ENCODE assay signal across 16 cellular contexts in genomic region chr14:69663322-69663686, GRCh38. TPM values are rescaled to one million over a fixed set of nuclear protein-coding genes. Genes with fewer than 3 reads are reported as not detected.
DNase-seq lines count a peak whose midpoint lies in the region; ATAC-seq and TF ChIP-seq lines count a peak whose summit lies in the region.
"Had no signal": no experiment of that assay in that cellular context is flagged by ENCODE, and none has a peak within 500 bp of the region (broad histone marks: within the 10 kb centered on the region; RNA-seq: fewer than 3 reads in every experiment).

No MANE protein-coding gene starts in this region.

- intact Hi-C loops in activated CD4-positive, alpha-beta memory T cell treated with anti-CD3 and anti-CD28 coated beads for 36 hours (cut with micrococcal nuclease) = no loop called here
- intact Hi-C loops in left lung (cut with DNase I) = no loop called here
- intact Hi-C loops in thyroid gland (cut with DNase I) = no loop called here

- H3K27ac Mint-ChIP-seq in activated T-cell treated with anti-CD3 and anti-CD28 coated beads, Interleukin-2, amount 50 U/mL, for 24 hours = peak overlapping the region; percentile 84
- peak overlapping the region; percentile 82 for H3K27ac Mint-ChIP-seq in activated CD4-positive, alpha-beta memory T cell treated with anti-CD3 and anti-CD28 coated beads for 36 hours
- H3K27ac Mint-ChIP-seq: activated naive CD8-positive, alpha-beta T cell treated with anti-CD3 and anti-CD28 coated beads, Interleukin-2, amount 10 ng/mL, durations not matched to agents 7 days and 5 days; endodermal cell had no signal

- H3K4me1 ChIP-seq in left lung (peaks cover 51 to 98% of the 10 kb centered on the region in 2 donors), thyroid gland (peaks cover 70 to 98% of the 10 kb centered on the region in 2 donors)

- H3K4me3 Mint-ChIP-seq in activated T-cell treated with anti-CD3 and anti-CD28 coated beads, Interleukin-2, amount 50 U/mL, for 24 hours = no peak overlapping the region
- H3K4me3 Mint-ChIP-seq in activated CD4-positive, alpha-beta memory T cell treated with anti-CD3 and anti-CD28 coated beads for 36 hours = no peak overlapping the region
- H3K4me3 Mint-ChIP-seq: activated naive CD8-positive, alpha-beta T cell treated with anti-CD3 and anti-CD28 coated beads, Interleukin-2, amount 10 ng/mL, durations not matched to agents 7 days and 5 days; endodermal cell had no signal

- no peak for TF ChIP-seq POLR2A in thyroid gland (IDR thresholded peaks at IDR 0.05)

- H3K36me3 Mint-ChIP-seq in activated T-cell treated with anti-CD3 and anti-CD28 coated beads, Interleukin-2, amount 50 U/mL, for 24 hours (ENCODE audit: low read depth) = peaks cover 95% of the 10 kb centered on the region
- peaks cover 52% of the 10 kb centered on the region for H3K36me3 Mint-ChIP-seq in activated CD4-positive, alpha-beta memory T cell treated with anti-CD3 and anti-CD28 coated beads for 36 hours

- H3K36me3 ChIP-seq in left lung (peaks cover 0 to 27% of the 10 kb centered on the region in 2 donors), thyroid gland (peaks cover 0 to 10% of the 10 kb centered on the region in 2 donors)

- no peaks in the 10 kb centered on the region for H3K27me3 Mint-ChIP-seq in activated T-cell treated with anti-CD3 and anti-CD28 coated beads, Interleukin-2, amount 50 U/mL, for 24 hours
- H3K27me3 Mint-ChIP-seq in activated CD4-positive, alpha-beta memory T cell treated with anti-CD3 and anti-CD28 coated beads for 36 hours = no peaks in the 10 kb centered on the region
- H3K27me3 Mint-ChIP-seq: activated naive CD8-positive, alpha-beta T cell treated with anti-CD3 and anti-CD28 coated beads, Interleukin-2, amount 10 ng/mL, durations not matched to agents 7 days and 5 days had no signal

- WGBS in thyroid gland, 2 donors = 22% methylated on average over 2 of the region's 2 CpGs

- POLR2A ChIA-PET in activated CD4-positive, alpha-beta memory T cell treated with anti-CD3 and anti-CD28 coated beads for 36 hours (lab: Charles Lee) = no interaction called here

- CTCF ChIA-PET in activated CD4-positive, alpha-beta memory T cell treated with anti-CD3 and anti-CD28 coated beads for 36 hours (lab: Charles Lee) = interaction anchor here (0.8 kb wide), 1 partner anchor 18 kb away, joined by 3 read pairs; no protein-coding TSS in a partner anchor

- H3K9me3 ChIP-seq in left lung = no peaks in the 10 kb centered on the region
- H3K9me3 ChIP-seq in thyroid gland = no peaks in the 10 kb centered on the region

- ATAC-seq in left lung (peak; percentile 30), GM18867 (IDR thresholded peaks at IDR 0.05; ENCODE audit: unreplicated experiment) (no peak)

- H3K27ac ChIP-seq in left lung (peak overlapping the region; percentile 59 to 75), thyroid gland (peak overlapping the region; percentile 82 to 95 (median 85))
- H3K27ac ChIP-seq: RWPE1 had no signal

- peaks cover 95% of the 10 kb centered on the region for H3K4me1 Mint-ChIP-seq in activated T-cell treated with anti-CD3 and anti-CD28 coated beads, Interleukin-2, amount 50 U/mL, for 24 hours (ENCODE audit: low read depth)
- peaks cover 97% of the 10 kb centered on the region for H3K4me1 Mint-ChIP-seq in activated CD4-positive, alpha-beta memory T cell treated with anti-CD3 and anti-CD28 coated beads for 36 hours (ENCODE audit: low read depth)

- H3K4me3 ChIP-seq in left lung (no peak overlapping the region), thyroid gland (replicated peaks in 1 of 3) (no peak overlapping the region)

- H3K27me3 ChIP-seq in left lung = no peaks in the 10 kb centered on the region
- no peaks in the 10 kb centered on the region for H3K27me3 ChIP-seq in thyroid gland

- peaks cover 3% of the 10 kb centered on the region for H3K9me3 Mint-ChIP-seq in activated T-cell treated with anti-CD3 and anti-CD28 coated beads, Interleukin-2, amount 50 U/mL, for 24 hours
- H3K9me3 Mint-ChIP-seq in activated CD4-positive, alpha-beta memory T cell treated with anti-CD3 and anti-CD28 coated beads for 36 hours = no peaks in the 10 kb centered on the region
- H3K9me3 Mint-ChIP-seq: activated naive CD8-positive, alpha-beta T cell treated with anti-CD3 and anti-CD28 coated beads, Interleukin-2, amount 10 ng/mL, durations not matched to agents 7 days and 5 days; endodermal cell had no signal

- TF ChIP-seq CTCF in left lung (IDR thresholded peaks at IDR 0.05) (no peak), thyroid gland (IDR thresholded peaks at IDR 0.05) (no peak)

- no peak for DNase-seq in activated T-cell treated with anti-CD3 and anti-CD28 coated beads, Interleukin-2, amount 50 U/mL, for 24 hours
- no peak for DNase-seq in activated T-cell treated with anti-CD3 and anti-CD28 coated beads, Interleukin-2, amount 50 U/mL, for 1 hour
- peak; percentile 32 for DNase-seq in activated CD4-positive, alpha-beta memory T cell treated with anti-CD3 and anti-CD28 coated beads for 36 hours
- DNase-seq in left lung (no peak), thyroid gland (peak; percentile 84 to 88), RPMI8226 (no peak), NOMO-1 treated with dmso at 0.1 percent for 144 hours (lab: John Stamatoyannopoulos, UW; ENCODE audit: unreplicated experiment) (no peak)
- DNase-seq: activated naive CD8-positive, alpha-beta T cell treated with anti-CD3 and anti-CD28 coated beads, Interleukin-2, amount 10 ng/mL, durations not matched to agents 7 days and 5 days; endodermal cell; GDM1; KBM-7; NCI-H2171; stimulated activated CD4-positive, alpha-beta T cell treated with anti-CD3 and anti-CD28 coated beads, Interleukin-12 subunit alpha, Interleukin-12 subunit beta, amount 100 ng/mL, for 4 hours; stimulated activated CD8-positive, alpha-beta memory T cell treated with anti-CD3 and anti-CD28 coated beads, Interleukin-4, amount 100 ng/mL, for 48 hours had no signal

RNA-seq across cellular contexts. Expression of gene SUSD6, which starts 51.9 kb away (rescaled TPM):
- 10 to 100 TPM; 69.9 to 72.2 TPM for total RNA-seq in activated CD4-positive, alpha-beta memory T cell treated with anti-CD3 and anti-CD28 coated beads for 36 hours
- 10 to 100 TPM; 63.8 to 77.4 TPM for total RNA-seq in left lung
- 10 to 100 TPM; 37.5 to 70.4 (median 44.5) TPM for total RNA-seq in thyroid gland

Comparison
In these comparisons a context has a peak if more than half of its experiments do, and no peak if none do; other contexts are left out.
1. DNase-seq: peak in activated CD4-positive, alpha-beta memory T cell treated with anti-CD3 and anti-CD28 coated beads for 36 hours (single experiment) and thyroid gland (2 of 2); none in activated T-cell treated with anti-CD3 and anti-CD28 coated beads, Interleukin-2, amount 50 U/mL, for 24 hours (single experiment), activated T-cell treated with anti-CD3 and anti-CD28 coated beads, Interleukin-2, amount 50 U/mL, for 1 hour (single experiment), left lung (0 of 2), RPMI8226 (single experiment) and NOMO-1 treated with dmso at 0.1 percent for 144 hours (single experiment).